ENCODE assay signal across 15 cellular contexts in the genomic region with DNA sequence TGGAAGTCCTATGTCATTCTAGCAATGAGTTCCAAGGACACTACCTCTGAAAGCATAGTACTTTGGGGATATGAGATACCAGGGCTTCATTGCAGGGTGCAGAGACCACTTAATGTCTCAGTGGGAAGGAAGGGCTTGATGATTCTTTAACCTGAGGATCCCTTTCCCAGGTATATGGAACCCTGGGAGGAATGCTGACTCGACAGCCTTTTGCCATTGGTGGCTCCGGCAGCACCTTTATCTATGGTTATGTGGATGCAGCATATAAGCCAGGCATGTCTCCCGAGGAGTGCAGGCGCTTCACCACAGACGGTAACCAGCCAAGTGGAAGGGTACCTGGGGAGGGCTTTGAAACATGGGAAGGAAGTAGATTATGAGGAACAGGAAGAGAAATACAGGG. TPM values are rescaled to one million over a fixed set of nuclear protein-coding genes. Genes with fewer than 3 reads are reported as not detected.
DNase-seq lines count a peak whose midpoint lies in the region; ATAC-seq, FAIRE-seq and TF ChIP-seq lines count a peak whose summit lies in the region.
"Had no signal": no experiment of that assay in that cellular context is flagged by ENCODE, and none has a peak within 500 bp of the region (broad histone marks: within the 10 kb centered on the region; RNA-seq: fewer than 3 reads in every experiment).

No MANE protein-coding gene starts in this region.

- peaks cover 52% of the 10 kb centered on the region for H3K36me3 ChIP-seq in CD4-positive, CD25-positive, alpha-beta regulatory T cell (ENCODE audit: control insufficient read depth, insufficient read depth, low read length)
- H3K36me3 ChIP-seq in A673 (ENCODE audit: insufficient read depth, low read length, poor library complexity, severe bottlenecking) (no peaks in the 10 kb centered on the region), GM23248 (ENCODE audit: low read depth) (no peaks in the 10 kb centered on the region)

- H3K36me3 Mint-ChIP-seq in CD4-positive, CD25-positive, alpha-beta regulatory T cell, result peaks cover 33% of the 10 kb centered on the region
- H3K36me3 Mint-ChIP-seq in activated T-helper 1 cell treated with anti-CD3 and anti-CD28 coated beads, Interleukin-12 subunit alpha, Interleukin-12 subunit beta, Interleukin-2, Interleukin-4 antibody, amounts not matched to agents 30 ng/mL and 10 ng/mL and 1 ng/mL, durations not matched to agents 14 hours and 24 hours and 36 hours (ENCODE audit: low read depth), result peaks cover 68% of the 10 kb centered on the region
- peaks cover 20 to 49% (median 33%) of the 10 kb centered on the region in 3 donors for H3K36me3 Mint-ChIP-seq in immature natural killer cell

- no peak for FAIRE-seq in A549 (lab: Jason Lieb, UNC)

- no peaks in the 10 kb centered on the region for H3F3A ChIP-seq in GM23248 (ENCODE audit: insufficient read depth)

- H3K27me3 Mint-ChIP-seq in CD4-positive, CD25-positive, alpha-beta regulatory T cell, result peaks cover 5% of the 10 kb centered on the region
- H3K27me3 Mint-ChIP-seq in activated T-helper 1 cell treated with anti-CD3 and anti-CD28 coated beads, Interleukin-12 subunit alpha, Interleukin-12 subunit beta, Interleukin-2, Interleukin-4 antibody, amounts not matched to agents 30 ng/mL and 10 ng/mL and 1 ng/mL, durations not matched to agents 14 hours and 24 hours and 36 hours (ENCODE audit: insufficient read depth), result no peaks in the 10 kb centered on the region
- H3K27me3 Mint-ChIP-seq in immature natural killer cell (ENCODE audit: low read depth in 3 of 3), result peaks cover 8 to 12% (median 11%) of the 10 kb centered on the region in 3 donors

- H3K79me2 ChIP-seq in GM23248 (ENCODE audit: insufficient read depth), result no peaks in the 10 kb centered on the region

- H3K9ac ChIP-seq in GM23248, result no peak overlapping the region

- in situ Hi-C loops in GM23248 (cut with MboI), result no loop called here

- no peak for TF ChIP-seq CTCF in A549 (IDR thresholded peaks at IDR 0.05)
- TF ChIP-seq CTCF in A673 (conservative IDR thresholded peaks at IDR 0.05; ENCODE audit: low read depth, low read length), result no peak

- H3K9me3 ChIP-seq in A549, result no peaks in the 10 kb centered on the region
- H3K9me3 ChIP-seq in CD4-positive, CD25-positive, alpha-beta regulatory T cell (ENCODE audit: control insufficient read depth in 2 of 2, low read length in 2 of 2), result no peaks in the 10 kb centered on the region
- H3K9me3 ChIP-seq in A673 (ENCODE audit: low read depth, low read length, poor library complexity, severe bottlenecking), result no peaks in the 10 kb centered on the region
- no peaks in the 10 kb centered on the region for H3K9me3 ChIP-seq in GM23248 (ENCODE audit: low read depth)
- H3K9me3 ChIP-seq: ascending aorta had no signal

- WGBS in A549 (ENCODE audit: missing lambda C conversion rate), result 72% methylated on average over 5 of the region's 5 CpGs
- WGBS in GM23248 (ENCODE audit: low coverage in 1 of 2, low lambda C conversion rate in 2 of 2, missing lambda C conversion rate in 2 of 2), 2 experiments, result 92% methylated on average over 5 of the region's 5 CpGs

- H3K4me3 ChIP-seq in A549 (no peak overlapping the region), A673 (ENCODE audit: low read depth, low read length, poor library complexity, severe bottlenecking) (no peak overlapping the region), GM23248 (no peak overlapping the region)
- H3K4me3 ChIP-seq in CD4-positive, CD25-positive, alpha-beta regulatory T cell (ENCODE audit: low read depth, low read length), result no peak overlapping the region
- H3K4me3 ChIP-seq: ascending aorta, GM23338 had no signal

- H3K4me1 ChIP-seq in A549 (peaks cover 13% of the 10 kb centered on the region), A673 (ENCODE audit: insufficient read depth, low read length, poor library complexity, severe bottlenecking) (no peaks in the 10 kb centered on the region), GM23248 (ENCODE audit: insufficient read depth) (no peaks in the 10 kb centered on the region)
- H3K4me1 ChIP-seq in CD4-positive, CD25-positive, alpha-beta regulatory T cell (ENCODE audit: control insufficient read depth, insufficient read depth, low read length, poor library complexity, severe bottlenecking), result peaks cover 43% of the 10 kb centered on the region

- peak overlapping the region; percentile 56 to 89 (median 87) for H3K27ac Mint-ChIP-seq in CD4-positive, CD25-positive, alpha-beta regulatory T cell
- peak overlapping the region; percentile 53 for H3K27ac Mint-ChIP-seq in activated T-helper 1 cell treated with anti-CD3 and anti-CD28 coated beads, Interleukin-12 subunit alpha, Interleukin-12 subunit beta, Interleukin-2, Interleukin-4 antibody, amounts not matched to agents 30 ng/mL and 10 ng/mL and 1 ng/mL, durations not matched to agents 14 hours and 24 hours and 36 hours
- H3K27ac Mint-ChIP-seq in immature natural killer cell, result peak overlapping the region; percentile 46 to 84 (median 72)
- H3K27ac Mint-ChIP-seq: GM23338 had no signal

- no peaks in the 10 kb centered on the region for H3K9me2 ChIP-seq in GM23248 (ENCODE audit: insufficient read depth)

- no peak overlapping the region for H2AFZ ChIP-seq in GM23248
- H2AFZ ChIP-seq: GM23338 had no signal

- DNase-seq in A549 (ENCODE audit: low read depth in 1 of 2, low spot score in 1 of 2) (no peak), immature natural killer cell (no peak), A673 (ENCODE audit: low spot score) (no peak), GM23248 (no peak), head of caudate nucleus (no peak)
- no peak for DNase-seq in CD4-positive, CD25-positive, alpha-beta regulatory T cell
- no peak for DNase-seq in activated T-helper 1 cell treated with anti-CD3 and anti-CD28 coated beads, Interleukin-12 subunit alpha, Interleukin-12 subunit beta, Interleukin-2, Interleukin-4 antibody, amounts not matched to agents 30 ng/mL and 10 ng/mL and 1 ng/mL, durations not matched to agents 14 hours and 24 hours and 36 hours (ENCODE audit: low spot score)
- DNase-seq: activated CD4-positive, alpha-beta T cell treated with anti-CD3 and anti-CD28 coated beads, Interleukin-2, amount 50 U/mL, for 48 hours; effector memory CD4-positive, alpha-beta T cell; Karpas-422; NCI-H1092 treated with DMSO at 0.1 percent for 48 hours; NCI-H2081 had no signal

- no peak for TF ChIP-seq RAD21 in A549 (conservative IDR thresholded peaks at IDR 0.05 in 1 of 2, IDR thresholded peaks at IDR 0.05 in 1 of 2)

- CTCF ChIA-PET in A549 (lab: Yijun Ruan, JAX), result interaction anchor here (1.2 to 9.4 kb wide), 5 partner anchors 10 to 42 kb away, joined by 3 to 225 read pairs (median 6); partner anchors contain the start of genes PSMB8 and TAP2
- CTCF ChIA-PET in A673 (lab: Charles Lee), result interaction anchor here (0.5 to 1.8 kb wide), 2 partner anchors 10 to 928 kb away, joined by 4 to 7 read pairs; no protein-coding TSS in a partner anchor

- H3K4me3 Mint-ChIP-seq in CD4-positive, CD25-positive, alpha-beta regulatory T cell, result peak overlapping the region in 3 of 4 donors; percentile 22 to 70 (median 56)
- H3K4me3 Mint-ChIP-seq in activated T-helper 1 cell treated with anti-CD3 and anti-CD28 coated beads, Interleukin-12 subunit alpha, Interleukin-12 subunit beta, Interleukin-2, Interleukin-4 antibody, amounts not matched to agents 30 ng/mL and 10 ng/mL and 1 ng/mL, durations not matched to agents 14 hours and 24 hours and 36 hours, result no peak overlapping the region
- H3K4me3 Mint-ChIP-seq in immature natural killer cell, result no peak overlapping the region
- H3K4me3 Mint-ChIP-seq: GM23338 had no signal

- POLR2A ChIA-PET in A549 (lab: Yijun Ruan, JAX) (interaction anchor here (1.1 to 1.4 kb wide), 2 partner anchors 20 to 114 kb away, joined by 3 to 4 read pairs; partner anchors contain the start of gene TAP2), A673 (lab: Charles Lee; ENCODE audit: low non-redundant PET) (no interaction called here)

- intact Hi-C loops in activated T-helper 1 cell treated with anti-CD3 and anti-CD28 coated beads, Interleukin-12 subunit alpha, Interleukin-12 subunit beta, Interleukin-2, Interleukin-4 antibody, amounts not matched to agents 30 ng/mL and 10 ng/mL and 1 ng/mL, durations not matched to agents 14 hours and 24 hours and 36 hours (cut with micrococcal nuclease), result loop anchor here (10.0 kb wide), 1 partner anchor 1043 kb away; the partner anchor contains the start of genes HSPA1A and HSPA1L
- intact Hi-C loops in A673 (cut with micrococcal nuclease; ENCODE audit: unreplicated experiment), result no loop called here
- intact Hi-C loops in head of caudate nucleus (cut with DNase I), result no loop called here

- peaks cover 15 to 58% (median 43%) of the 10 kb centered on the region in 4 donors for H3K4me1 Mint-ChIP-seq in CD4-positive, CD25-positive, alpha-beta regulatory T cell
- peaks cover 57% of the 10 kb centered on the region for H3K4me1 Mint-ChIP-seq in activated T-helper 1 cell treated with anti-CD3 and anti-CD28 coated beads, Interleukin-12 subunit alpha, Interleukin-12 subunit beta, Interleukin-2, Interleukin-4 antibody, amounts not matched to agents 30 ng/mL and 10 ng/mL and 1 ng/mL, durations not matched to agents 14 hours and 24 hours and 36 hours (ENCODE audit: low read depth)
- H3K4me1 Mint-ChIP-seq in immature natural killer cell, result peaks cover 33 to 60% of the 10 kb centered on the region in 2 donors

- ATAC-seq in A549, result no peak
- ATAC-seq in CD4-positive, CD25-positive, alpha-beta regulatory T cell (ENCODE audit: low read depth in 2 of 2), result no peak
- ATAC-seq: GM23338, left lobe of liver had no signal

- H3K27me3 ChIP-seq in CD4-positive, CD25-positive, alpha-beta regulatory T cell (ENCODE audit: control insufficient read depth, insufficient read depth, low read length), result no peaks in the 10 kb centered on the region
- peaks cover 8% of the 10 kb centered on the region for H3K27me3 ChIP-seq in A673 (replicated peaks; ENCODE audit: insufficient read depth, low read depth, low read length, poor library complexity)
- H3K27me3 ChIP-seq in GM23248 (replicated peaks; ENCODE audit: insufficient read depth), result no peaks in the 10 kb centered on the region
- H3K27me3 ChIP-seq: ascending aorta had no signal

- no peak overlapping the region for H3K27ac ChIP-seq in A549
- H3K27ac ChIP-seq in CD4-positive, CD25-positive, alpha-beta regulatory T cell (ENCODE audit: insufficient read depth, low read length, poor library complexity, severe bottlenecking), result no peak overlapping the region
- no peak overlapping the region for H3K27ac ChIP-seq in A673 (ENCODE audit: low read depth, low read length, poor library complexity, severe bottlenecking)
- H3K27ac ChIP-seq in GM23248, result no peak overlapping the region
- H3K27ac ChIP-seq: ascending aorta had no signal

- no peak for TF ChIP-seq EP300 in A549 (IDR thresholded peaks at IDR 0.05)

- no peaks in the 10 kb centered on the region for H4K20me1 ChIP-seq in GM23248 (ENCODE audit: insufficient read depth)

- TF ChIP-seq POLR2A in A549 (IDR thresholded peaks at IDR 0.05; ENCODE audit: low read length), result no peak

- H3K9me3 Mint-ChIP-seq in CD4-positive, CD25-positive, alpha-beta regulatory T cell, result no peaks in the 10 kb centered on the region
- H3K9me3 Mint-ChIP-seq in activated T-helper 1 cell treated with anti-CD3 and anti-CD28 coated beads, Interleukin-12 subunit alpha, Interleukin-12 subunit beta, Interleukin-2, Interleukin-4 antibody, amounts not matched to agents 30 ng/mL and 10 ng/mL and 1 ng/mL, durations not matched to agents 14 hours and 24 hours and 36 hours, result no peaks in the 10 kb centered on the region
- H3K9me3 Mint-ChIP-seq in immature natural killer cell, result no peaks in the 10 kb centered on the region
- H3K9me3 Mint-ChIP-seq: GM23338 had no signal

- H3K4me2 ChIP-seq in A549, result no peak overlapping the region
- no peak overlapping the region for H3K4me2 ChIP-seq in GM23248 (ENCODE audit: unreplicated experiment)
- H3K4me2 ChIP-seq: GM23338 had no signal

- BruUV-seq in A673 (replicated peaks; lab: Mats Ljungman, UMichigan), result no TSS peak

RNA-seq across cellular contexts. Expression of gene PSMB9, which starts 4.2 kb away (rescaled TPM):
- polyA plus RNA-seq in A549 (2011; rRNA removed), result 11.7 and 12.5 TPM in 2 replicates
- 39.1 TPM in 2 replicates for polyA plus RNA-seq in A549 (2012; cell fraction: cytosol; rRNA removed)
- polyA plus RNA-seq in A549 (2012; cell fraction: nucleus; rRNA removed), result 18.5 and 19.2 TPM in 2 replicates
- polyA plus RNA-seq in A549 (2017; fragmentation: RNase III; extraction: RNeasy Plus Mini Kit Qiagen cat#74134 plus additional on column Dnase treatment), result 9.2 to 18.9 TPM (median 12.0 TPM) in 3 replicates
- 8.1 and 8.9 TPM in 2 replicates for polyA minus RNA-seq in A549 (2011; rRNA and poly(A)+ RNA removed)
- total RNA-seq in CD4-positive, CD25-positive, alpha-beta regulatory T cell, result 148 TPM
- 100 to 1,000 TPM; 503 to 896 (median 615) TPM for polyA plus RNA-seq in CD4-positive, CD25-positive, alpha-beta regulatory T cell
- total RNA-seq in activated T-helper 1 cell treated with anti-CD3 and anti-CD28 coated beads, Interleukin-12 subunit alpha, Interleukin-12 subunit beta, Interleukin-2, Interleukin-4 antibody, amounts not matched to agents 30 ng/mL and 10 ng/mL and 1 ng/mL, durations not matched to agents 14 hours and 24 hours and 36 hours, result 249 and 253 TPM in 2 replicates
- polyA plus RNA-seq in immature natural killer cell, result 1,000 to 10,000 TPM in 1 of 3 donors, 100 to 1,000 TPM in 2; 694 to 1,190 (median 822) TPM
- 4.3 and 6.8 TPM in 2 replicates for total RNA-seq in A673 (2021)
- 3.4 and 5.1 TPM in 2 replicates for total RNA-seq in GM23248 (2014; rRNA removed; shearing (Covaris generic))
- polyA plus RNA-seq in GM23248 (2016; fragmentation: Nextera tagmentation; extraction: Ambion mirVana), result 11.2 and 12.3 TPM in 2 replicates

RNA-seq across cellular contexts. Expression of gene TAP1, which starts 4.7 kb away (rescaled TPM):
- polyA plus RNA-seq in A549 (2011; rRNA removed) (21.2 and 28.2 TPM in 2 replicates), A549 (2017; fragmentation: RNase III; extraction: RNeasy Plus Mini Kit Qiagen cat#74134 plus additional on column Dnase treatment) (19.0 to 25.8 TPM (median 21.4 TPM) in 3 replicates), immature natural killer cell (100 to 1,000 TPM; 310 to 465 (median 439) TPM), GM23248 (2016; fragmentation: Nextera tagmentation; extraction: Ambion mirVana) (29.8 and 30.7 TPM in 2 replicates)
- polyA plus RNA-seq in A549 (2012; cell fraction: cytosol; rRNA removed), result 16.4 and 19.8 TPM in 2 replicates
- polyA plus RNA-seq in A549 (2012; cell fraction: nucleus; rRNA removed), result 24.1 and 26.7 TPM in 2 replicates
- polyA minus RNA-seq in A549 (2011; rRNA and poly(A)+ RNA removed), result 24.5 and 30.3 TPM in 2 replicates
- 220 TPM for total RNA-seq in CD4-positive, CD25-positive, alpha-beta regulatory T cell
- polyA plus RNA-seq in CD4-positive, CD25-positive, alpha-beta regulatory T cell, result 100 to 1,000 TPM; 386 to 477 (median 440) TPM
- total RNA-seq in activated T-helper 1 cell treated with anti-CD3 and anti-CD28 coated beads, Interleukin-12 subunit alpha, Interleukin-12 subunit beta, Interleukin-2, Interleukin-4 antibody, amounts not matched to agents 30 ng/mL and 10 ng/mL and 1 ng/mL, durations not matched to agents 14 hours and 24 hours and 36 hours, result 284 and 290 TPM in 2 replicates
- total RNA-seq in A673 (2021), result 11.7 and 12.3 TPM in 2 replicates
- 27.5 and 30.7 TPM in 2 replicates for total RNA-seq in GM23248 (2014; rRNA removed; shearing (Covaris generic))

RNA-seq across cellular contexts. Expression of gene PSMB8, which starts 14.3 kb away (rescaled TPM):
- polyA plus RNA-seq in A549 (2011; rRNA removed), result 18.7 and 20.2 TPM in 2 replicates
- polyA plus RNA-seq in A549 (2012; cell fraction: cytosol; rRNA removed), result 11.4 and 13.4 TPM in 2 replicates
- 10.3 and 11.9 TPM in 2 replicates for polyA plus RNA-seq in A549 (2012; cell fraction: nucleus; rRNA removed)
- 14.6 to 16.6 TPM (median 15.9 TPM) in 3 replicates for polyA plus RNA-seq in A549 (2017; fragmentation: RNase III; extraction: RNeasy Plus Mini Kit Qiagen cat#74134 plus additional on column Dnase treatment)
- 7.3 and 9.3 TPM in 2 replicates for polyA minus RNA-seq in A549 (2011; rRNA and poly(A)+ RNA removed)
- total RNA-seq in CD4-positive, CD25-positive, alpha-beta regulatory T cell, result 185 TPM
- 100 to 1,000 TPM; 462 to 803 (median 547) TPM for polyA plus RNA-seq in CD4-positive, CD25-positive, alpha-beta regulatory T cell
- 353 and 358 TPM in 2 replicates for total RNA-seq in activated T-helper 1 cell treated with anti-CD3 and anti-CD28 coated beads, Interleukin-12 subunit alpha, Interleukin-12 subunit beta, Interleukin-2, Interleukin-4 antibody, amounts not matched to agents 30 ng/mL and 10 ng/mL and 1 ng/mL, durations not matched to agents 14 hours and 24 hours and 36 hours
- polyA plus RNA-seq in immature natural killer cell, result 100 to 1,000 TPM; 495 to 696 (median 528) TPM
- total RNA-seq in A673 (2021), result 20.2 and 21.8 TPM in 2 replicates
- 21.6 and 27.2 TPM in 2 replicates for total RNA-seq in GM23248 (2014; rRNA removed; shearing (Covaris generic))
- 33.5 and 36.0 TPM in 2 replicates for polyA plus RNA-seq in GM23248 (2016; fragmentation: Nextera tagmentation; extraction: Ambion mirVana)

RNA-seq across cellular contexts. Expression of gene TAP2, which starts 19.7 kb away (rescaled TPM):
- 11.4 and 12.1 TPM in 2 replicates for polyA plus RNA-seq in A549 (2011; rRNA removed)
- polyA plus RNA-seq in A549 (2012; cell fraction: cytosol; rRNA removed), result 13.0 and 19.3 TPM in 2 replicates
- 19.1 and 32.6 TPM in 2 replicates for polyA plus RNA-seq in A549 (2012; cell fraction: nucleus; rRNA removed)
- polyA plus RNA-seq in A549 (2017; fragmentation: RNase III; extraction: RNeasy Plus Mini Kit Qiagen cat#74134 plus additional on column Dnase treatment), result 15.9 to 18.4 TPM (median 16.5 TPM) in 3 replicates
- polyA minus RNA-seq in A549 (2011; rRNA and poly(A)+ RNA removed), result 21.0 and 42.2 TPM in 2 replicates
- 165 TPM for total RNA-seq in CD4-positive, CD25-positive, alpha-beta regulatory T cell
- 10 to 100 TPM in 3 of 4 donors, 1 to 10 TPM in 1; 7.2 to 56.3 (median 31.9) TPM for polyA plus RNA-seq in CD4-positive, CD25-positive, alpha-beta regulatory T cell
- total RNA-seq in activated T-helper 1 cell treated with anti-CD3 and anti-CD28 coated beads, Interleukin-12 subunit alpha, Interleukin-12 subunit beta, Interleukin-2, Interleukin-4 antibody, amounts not matched to agents 30 ng/mL and 10 ng/mL and 1 ng/mL, durations not matched to agents 14 hours and 24 hours and 36 hours, result 160 and 167 TPM in 2 replicates
- 10 to 100 TPM; 16.9 to 67.6 (median 30.4) TPM for polyA plus RNA-seq in immature natural killer cell
- total RNA-seq in A673 (2021), result 39.2 and 46.5 TPM in 2 replicates
- total RNA-seq in GM23248 (2014; rRNA removed; shearing (Covaris generic)), result 2.2 and 5.4 TPM in 2 replicates
- 4.6 and 5.1 TPM in 2 replicates for polyA plus RNA-seq in GM23248 (2016; fragmentation: Nextera tagmentation; extraction: Ambion mirVana)

RNA-seq across cellular contexts. Expression of gene HLA-DOB, which starts 41.4 kb away (rescaled TPM):
- polyA plus RNA-seq in A549 (2011; rRNA removed), result 0.10 and 0.11 TPM in 2 replicates
- 0.09 TPM in 2 replicates for polyA plus RNA-seq in A549 (2012; cell fraction: cytosol; rRNA removed)
- 0.52 and 0.84 TPM in 2 replicates for polyA plus RNA-seq in A549 (2012; cell fraction: nucleus; rRNA removed)
- polyA plus RNA-seq in A549 (2017; fragmentation: RNase III; extraction: RNeasy Plus Mini Kit Qiagen cat#74134 plus additional on column Dnase treatment), result 0.07 to 0.12 TPM (median 0.08 TPM) in 3 replicates
- not detected in 2 replicates for polyA minus RNA-seq in A549 (2011; rRNA and poly(A)+ RNA removed)
- 6.8 TPM for total RNA-seq in CD4-positive, CD25-positive, alpha-beta regulatory T cell
- 1 to 10 TPM in 2 of 4 donors, under 1 TPM in 2; 0.31 to 4.3 (median 1.6) TPM for polyA plus RNA-seq in CD4-positive, CD25-positive, alpha-beta regulatory T cell
- 4.2 and 4.3 TPM in 2 replicates for total RNA-seq in activated T-helper 1 cell treated with anti-CD3 and anti-CD28 coated beads, Interleukin-12 subunit alpha, Interleukin-12 subunit beta, Interleukin-2, Interleukin-4 antibody, amounts not matched to agents 30 ng/mL and 10 ng/mL and 1 ng/mL, durations not matched to agents 14 hours and 24 hours and 36 hours
- 1 to 10 TPM in 2 of 3 donors, under 1 TPM in 1; 0.45 to 6.6 (median 4.8) TPM for polyA plus RNA-seq in immature natural killer cell
- 2.0 and 2.8 TPM in 2 replicates for total RNA-seq in A673 (2021)
- not detected in 2 replicates for total RNA-seq in GM23248 (2014; rRNA removed; shearing (Covaris generic))
- polyA plus RNA-seq in GM23248 (2016; fragmentation: Nextera tagmentation; extraction: Ambion mirVana), result not detected in 2 replicates
- total RNA-seq: ascending aorta, GM23338, left lobe of liver had no signal
- polyA plus RNA-seq: GM23338 had no signal

Comparison
In these comparisons a context has a peak if more than half of its experiments do, and no peak if none do; other contexts are left out.
1. H3K4me3 Mint-ChIP-seq: peak in CD4-positive, CD25-positive, alpha-beta regulatory T cell (3 of 4); none in activated T-helper 1 cell treated with anti-CD3 and anti-CD28 coated beads, Interleukin-12 subunit alpha, Interleukin-12 subunit beta, Interleukin-2, Interleukin-4 antibody, amounts not matched to agents 30 ng/mL and 10 ng/mL and 1 ng/mL, durations not matched to agents 14 hours and 24 hours and 36 hours (single experiment) and immature natural killer cell (0 of 5).
2. RNA of gene PSMB9, which starts 4.2 kb away (total RNA-seq): 249 to 253 TPM in activated T-helper 1 cell treated with anti-CD3 and anti-CD28 coated beads, Interleukin-12 subunit alpha, Interleukin-12 subunit beta, Interleukin-2, Interleukin-4 antibody, amounts not matched to agents 30 ng/mL and 10 ng/mL and 1 ng/mL, durations not matched to agents 14 hours and 24 hours and 36 hours and 148 TPM in CD4-positive, CD25-positive, alpha-beta regulatory T cell (single experiment); 4.3 to 6.8 TPM in A673 and 3.4 to 5.1 TPM in GM23248; every median in the first group is over 10 times any median in the second.
3. Peak in every context shown above with its lines, with median percentiles within 50 percentile points of each other: H3K27ac Mint-ChIP-seq.